30 cellular contexts compared by ENCODE assay signal in genomic region chr9:37986001-37986400, GRCh38.
A peak's percentile ranks its signal among the peaks of the same experiment; 100 is the strongest.
DNase-seq lines count a peak whose midpoint lies in the region; ATAC-seq and TF ChIP-seq lines count a peak whose summit lies in the region.
"Had no signal": no experiment of that assay in that cellular context is flagged by ENCODE, and none has a peak within 500 bp of the region (broad histone marks: within the 10 kb centered on the region; RNA-seq: fewer than 3 reads in every experiment).

No MANE protein-coding gene starts in this region.

- no peak overlapping the region for H2AFZ ChIP-seq in HCT116 (ENCODE audit: low read depth, low read length, poor library complexity, severe bottlenecking)

- TF ChIP-seq CTCF in HCT116 (IDR thresholded peaks at IDR 0.05 in 2 of 3, conservative IDR thresholded peaks at IDR 0.05 in 1 of 3; ENCODE audit: borderline replicate concordance in 1 of 3, insufficient read depth in 1 of 3, low read depth in 2 of 3, low read length in 2 of 3) (no peak), upper lobe of right lung (IDR thresholded peaks at IDR 0.05) (no peak), GM13977 (IDR thresholded peaks at IDR 0.05; ENCODE audit: extremely low read depth, insufficient read depth, missing control alignments) (no peak)

- intact Hi-C loops in HCT116 (cut with micrococcal nuclease) (no loop called here), upper lobe of right lung (cut with DNase I) (no loop called here)

- peaks cover 25 to 26% of the 10 kb centered on the region in 2 experiments for H3K4me1 ChIP-seq in HCT116 (ENCODE audit: control insufficient read depth in 1 of 2, insufficient read depth in 2 of 2, low read length in 2 of 2)
- H3K4me1 ChIP-seq in upper lobe of right lung: peaks cover 25% of the 10 kb centered on the region
- H3K4me1 ChIP-seq: prostate gland had no signal

- H3K9me2 ChIP-seq in HCT116 (ENCODE audit: insufficient read depth): no peaks in the 10 kb centered on the region

- no peak overlapping the region for H3K27ac ChIP-seq in HCT116 (ENCODE audit: low read depth, low read length)
- H3K27ac ChIP-seq in angular gyrus (ENCODE audit: low read depth, low read length): peak overlapping the region; percentile 93
- peak overlapping the region; percentile 82 for H3K27ac ChIP-seq in layer of hippocampus (ENCODE audit: low read depth, low read length)
- H3K27ac ChIP-seq in upper lobe of right lung: no peak overlapping the region
- H3K27ac ChIP-seq: KMS-11, left lung, prostate gland, right lobe of liver, stomach, tibial artery had no signal

- 0 out of 2 replicates have a peak overlapping the region, but pooled peaks have one; percentile 54 for H3K4me2 ChIP-seq in HCT116 (ENCODE audit: low read length)
- H3K4me2 ChIP-seq: KMS-11 had no signal

- in situ Hi-C loops in GM13977 (cut with MboI; ENCODE audit: low pct_unique_long_range_greater_than_20kb, low sequenced_read_pairs, unreplicated experiment): no loop called here

- no peak for TF ChIP-seq RAD21 in HCT116 (IDR thresholded peaks at IDR 0.05; ENCODE audit: low read depth)

- H3K27me3 ChIP-seq in HCT116 (ENCODE audit: insufficient read depth, low read length) (no peaks in the 10 kb centered on the region), layer of hippocampus (ENCODE audit: control insufficient read depth, insufficient read depth, low read length) (no peaks in the 10 kb centered on the region), upper lobe of right lung (no peaks in the 10 kb centered on the region)
- H3K27me3 ChIP-seq: left lung, right lobe of liver, stomach, tibial artery had no signal

- RAD21 ChIA-PET in HCT116 (lab: Charles Lee; ENCODE audit: low non-redundant PET in 1 of 2, low total read pairs in 2 of 2, uncharacterized antibody in 2 of 2, unreplicated experiment in 2 of 2): no interaction called here

- POLR2A ChIA-PET in HCT116 (lab: Charles Lee): no interaction called here

- H3K36me3 ChIP-seq in HCT116 (ENCODE audit: control insufficient read depth in 1 of 2, insufficient read depth in 2 of 2, low read length in 2 of 2): no peaks in the 10 kb centered on the region
- no peaks in the 10 kb centered on the region for H3K36me3 ChIP-seq in upper lobe of right lung
- H3K36me3 ChIP-seq: left lung, prostate gland, tibial artery had no signal

- CTCF ChIA-PET in HCT116 (lab: Charles Lee): interaction anchor here (1.1 kb wide), 1 partner anchor 22 kb away, joined by 3 read pairs; no protein-coding TSS in a partner anchor

- no peaks in the 10 kb centered on the region for H3K9me3 ChIP-seq in HCT116 (ENCODE audit: control insufficient read depth in 1 of 2, insufficient read depth in 1 of 2, low read depth in 1 of 2, low read length in 2 of 2)
- no peaks in the 10 kb centered on the region for H3K9me3 ChIP-seq in upper lobe of right lung
- H3K9me3 ChIP-seq: left lung, prostate gland, right lobe of liver, stomach, tibial artery had no signal

- no peak for TF ChIP-seq POLR2A in HCT116 (IDR thresholded peaks at IDR 0.05; ENCODE audit: borderline replicate concordance, extremely low read depth, insufficient read depth, insufficient read length)

- no TSS peak for BruUV-seq in HCT116 (replicated peaks; lab: Mats Ljungman, UMichigan)

- no peak overlapping the region for H3K4me3 ChIP-seq in HCT116 (replicated peaks in 1 of 2; ENCODE audit: low read depth in 1 of 2, low read length in 2 of 2)
- no peak overlapping the region for H3K4me3 ChIP-seq in upper lobe of right lung
- H3K4me3 ChIP-seq: left lung, prostate gland, right lobe of liver, stomach, tibial artery had no signal

- ATAC-seq in HCT116: no peak
- ATAC-seq in upper lobe of right lung: no peak
- ATAC-seq: effector memory CD8-positive, alpha-beta T cell; right lobe of liver; T-helper 17 cell had no signal

- no peaks in the 10 kb centered on the region for H4K20me1 ChIP-seq in HCT116 (ENCODE audit: insufficient read depth)

- H3K79me2 ChIP-seq in HCT116 (ENCODE audit: insufficient read depth, low read length): peaks cover 59% of the 10 kb centered on the region

- DNase-seq in HCT116 (ENCODE audit: low read depth, low spot score) (no peak), upper lobe of right lung (peak; percentile 33), GM13977 (ENCODE audit: low spot score) (no peak), DMS 273 treated with DMSO at 0.1 percent for 48 hours (lab: John Stamatoyannopoulos, UW) (no peak)
- DNase-seq in activated CD8-positive, alpha-beta memory T cell treated with anti-CD3 and anti-CD28 coated beads for 24 hours: no peak
- DNase-seq: activated CD4-positive, alpha-beta T cell treated with anti-CD3 and anti-CD28 coated beads, Interleukin-2, amount 50 U/mL, for 48 hours; activated CD4-positive, CD25-positive, alpha-beta regulatory T cell treated with anti-CD3 and anti-CD28 coated beads, Interleukin-2, amount 50 U/mL, for 72 hours; activated CD8-positive, alpha-beta memory T cell treated with anti-CD3 and anti-CD28 coated beads, Interleukin-2, amount 50 U/mL, for 48 hours; activated naive CD4-positive, alpha-beta T cell treated with anti-CD3 and anti-CD28 coated beads, Interleukin-2, amount 50 U/mL, for 16 hours; amniotic stem cell; COR-L47; cortex of kidney; effector memory CD8-positive, alpha-beta T cell; glutamatergic neuron; GOT3; left lung; MM.1S; NCI-H1417 treated with DMSO at 0.1 percent for 48 hours; NCI-H2081 treated with DMSO at 0.1 percent for 48 hours; NCI-H2227 treated with DMSO at 0.1 percent for 48 hours; NCI-H526; OCI-M1; right lobe of liver; stomach; T-helper 17 cell had no signal

- H3K9ac ChIP-seq in HCT116 (ENCODE audit: low read length): no peak overlapping the region
- H3K9ac ChIP-seq: KMS-11 had no signal

TF ChIP-seq in HCT116, 20 proteins besides CTCF, POLR2A, EP300 and RAD21:
- TF ChIP-seq SIN3A (IDR thresholded peaks at IDR 0.05; ENCODE audit: low read depth): no peak
- no peak for TF ChIP-seq FOSL1 (IDR thresholded peaks at IDR 0.05; ENCODE audit: low read depth)
- no peak for TF ChIP-seq EZH2 (IDR thresholded peaks at IDR 0.05)
- no peak for TF ChIP-seq ELF1 (IDR thresholded peaks at IDR 0.05; ENCODE audit: borderline replicate concordance, low read depth)
- TF ChIP-seq ZFX (IDR thresholded peaks at IDR 0.05): no peak
- no peak for TF ChIP-seq EGR1 (IDR thresholded peaks at IDR 0.05; ENCODE audit: low read depth)
- no peak for TF ChIP-seq YY1 (IDR thresholded peaks at IDR 0.05; ENCODE audit: extremely low read depth, insufficient replicate concordance, low read depth, low read length)
- no peak for TF ChIP-seq MAX (IDR thresholded peaks at IDR 0.05)
- TF ChIP-seq ZBTB33 (IDR thresholded peaks at IDR 0.05; ENCODE audit: extremely low read depth, insufficient replicate concordance, low read length): no peak
- TF ChIP-seq SP1 (IDR thresholded peaks at IDR 0.05; ENCODE audit: low read depth): no peak
TF ChIP-seq in HCT116: peak in this region for 0.

Comparison
In these comparisons a context has a peak if more than half of its experiments do, and no peak if none do; other contexts are left out.
1. H3K27ac ChIP-seq: peak in angular gyrus (single experiment) and layer of hippocampus (single experiment); none in HCT116 (single experiment) and upper lobe of right lung (single experiment).